17 cellular contexts compared by ENCODE assay signal in genomic region chr9:28456886-28457285, GRCh38.
DNase-seq lines count a peak whose midpoint lies in the region; ATAC-seq, FAIRE-seq and TF ChIP-seq lines count a peak whose summit lies in the region.
"Had no signal": no experiment of that assay in that cellular context is flagged by ENCODE, and none has a peak within 500 bp of the region (broad histone marks: within the 10 kb centered on the region; RNA-seq: fewer than 3 reads in every experiment).

No MANE protein-coding gene starts in this region.

- DNase-seq in NCI-H446 (lab: John Stamatoyannopoulos, UW) (peak; percentile 6 to 38), amniotic epithelial cell (ENCODE audit: low read depth) (peak; percentile 4), mesenchymal stem cell (peak; percentile 34), thyroid gland (no peak), small intestine (no peak), OCI-LY7 (ENCODE audit: low spot score) (no peak), NOMO-1 (lab: John Stamatoyannopoulos, UW; ENCODE audit: unreplicated experiment in 2 of 2) (no peak)
- DNase-seq: 8988T; CD4-positive, alpha-beta memory T cell; DMS153; DMS79 treated with DMSO at 0.1 percent for 48 hours; GF-D8; H9 had no signal

- CTCF ChIA-PET in OCI-LY7 (lab: Charles Lee; ENCODE audit: unreplicated experiment) = no interaction called here

- H3K9me3 ChIP-seq in mesenchymal stem cell (ENCODE audit: control insufficient read depth, low read length) (no peaks in the 10 kb centered on the region), thyroid gland (no peaks in the 10 kb centered on the region), small intestine (ENCODE audit: control insufficient read depth, low read depth) (no peaks in the 10 kb centered on the region), OCI-LY7 (ENCODE audit: low read length) (no peaks in the 10 kb centered on the region)
- H3K9me3 ChIP-seq: BLaER1 had no signal

- H4K20me1 ChIP-seq in OCI-LY7 (ENCODE audit: insufficient read depth, low read length) = no peaks in the 10 kb centered on the region
- H4K20me1 ChIP-seq: BLaER1 had no signal

- no peak overlapping the region for H3K14ac ChIP-seq in mesenchymal stem cell (ENCODE audit: low read length in 2 of 2)

- H3K23ac ChIP-seq in mesenchymal stem cell (ENCODE audit: low read length in 2 of 2) = no peak overlapping the region

- H3K79me2 ChIP-seq in OCI-LY7 (ENCODE audit: insufficient read depth, low read depth, low read length) = no peaks in the 10 kb centered on the region

- H3K27me3 ChIP-seq in mesenchymal stem cell (ENCODE audit: control insufficient read depth in 1 of 2, insufficient read depth in 1 of 2, low read length in 2 of 2) (no peaks in the 10 kb centered on the region), thyroid gland (no peaks in the 10 kb centered on the region), small intestine (ENCODE audit: control insufficient read depth in 2 of 2, insufficient read depth in 2 of 2, low read length in 2 of 2) (no peaks in the 10 kb centered on the region)
- H3K27me3 ChIP-seq: BLaER1 had no signal

- H2BK5ac ChIP-seq in mesenchymal stem cell (ENCODE audit: low read depth, low read length, poor library complexity, severe bottlenecking) = no peak overlapping the region

- no peak overlapping the region for H3K4ac ChIP-seq in mesenchymal stem cell (ENCODE audit: low read depth in 1 of 2, low read length in 2 of 2)

- H3K4me2 ChIP-seq in mesenchymal stem cell (ENCODE audit: low read length, poor library complexity, severe bottlenecking) (no peak overlapping the region), OCI-LY7 (ENCODE audit: low read length) (no peak overlapping the region)
- H3K4me2 ChIP-seq: BLaER1 had no signal

- H3K9me2 ChIP-seq in OCI-LY7 (ENCODE audit: insufficient read depth, low read length) = no peaks in the 10 kb centered on the region

- no peak overlapping the region for H4K91ac ChIP-seq in mesenchymal stem cell (ENCODE audit: low read length)

- POLR2A ChIA-PET in OCI-LY7 (lab: Charles Lee) = no interaction called here

- no TSS peak for BruUV-seq in OCI-LY7 (replicated peaks; lab: Mats Ljungman, UMichigan)

- H3K27ac ChIP-seq in mesenchymal stem cell (ENCODE audit: low read length, poor library complexity, severe bottlenecking) (no peak overlapping the region), thyroid gland (peak overlapping the region in 2 of 3 donors; percentile 44 to 57), small intestine (ENCODE audit: low read depth in 1 of 2, low read length in 1 of 2) (no peak overlapping the region), OCI-LY7 (ENCODE audit: low read depth, low read length, poor library complexity, severe bottlenecking) (no peak overlapping the region)
- H3K27ac ChIP-seq: BLaER1 had no signal

- H2AK5ac ChIP-seq in mesenchymal stem cell (ENCODE audit: low read length, severe bottlenecking) = no peak overlapping the region

- no peak overlapping the region for H2BK15ac ChIP-seq in mesenchymal stem cell (ENCODE audit: low read depth, poor library complexity, severe bottlenecking)

- H4K8ac ChIP-seq in mesenchymal stem cell (ENCODE audit: low read length) = no peak overlapping the region

- intact Hi-C loops in thyroid gland (cut with DNase I) = no loop called here
- intact Hi-C loops in OCI-LY7 (cut with micrococcal nuclease; ENCODE audit: unreplicated experiment) = no loop called here

- no peak for TF ChIP-seq POLR2A in thyroid gland (IDR thresholded peaks at IDR 0.05)

- no peaks in the 10 kb centered on the region for H3K79me1 ChIP-seq in mesenchymal stem cell (replicated peaks; ENCODE audit: low read length, poor library complexity, severe bottlenecking)

- FAIRE-seq in small intestine (lab: Jason Lieb, UNC) = no peak
- FAIRE-seq: H1, HepG2 had no signal

- no peak overlapping the region for H2BK120ac ChIP-seq in mesenchymal stem cell (ENCODE audit: low read depth, low read length)

- no peak overlapping the region for H3K9ac ChIP-seq in mesenchymal stem cell (ENCODE audit: low read length)
- H3K9ac ChIP-seq: BLaER1 had no signal

- H3K36me3 ChIP-seq in mesenchymal stem cell (ENCODE audit: control insufficient read depth in 1 of 2, insufficient read depth in 2 of 2, low read depth in 1 of 2, low read length in 2 of 2) (no peaks in the 10 kb centered on the region), thyroid gland (no peaks in the 10 kb centered on the region), small intestine (ENCODE audit: control insufficient read depth in 2 of 2, insufficient read depth in 2 of 2, low read length in 2 of 2) (no peaks in the 10 kb centered on the region), OCI-LY7 (ENCODE audit: insufficient read depth, low read length) (no peaks in the 10 kb centered on the region)
- H3K36me3 ChIP-seq: BLaER1 had no signal

- no peak for TF ChIP-seq CTCF in thyroid gland (IDR thresholded peaks at IDR 0.05)
- no peak for TF ChIP-seq CTCF in OCI-LY7 (conservative IDR thresholded peaks at IDR 0.05; ENCODE audit: low read length)

- H3K4me1 ChIP-seq in mesenchymal stem cell (ENCODE audit: control insufficient read depth, insufficient read depth, low read depth, low read length) (no peaks in the 10 kb centered on the region), thyroid gland (peaks cover 14 to 15% of the 10 kb centered on the region in 2 donors), small intestine (ENCODE audit: control insufficient read depth in 2 of 2, insufficient read depth in 1 of 2, low read depth in 1 of 2, low read length in 1 of 2) (no peaks in the 10 kb centered on the region), OCI-LY7 (ENCODE audit: insufficient read depth, low read length, poor library complexity, severe bottlenecking) (no peaks in the 10 kb centered on the region)
- H3K4me1 ChIP-seq: BLaER1 had no signal

- H2BK12ac ChIP-seq in mesenchymal stem cell (ENCODE audit: low read length in 2 of 2) = no peak overlapping the region

- no peak overlapping the region for H3K18ac ChIP-seq in mesenchymal stem cell (ENCODE audit: low read depth in 1 of 2, low read length in 2 of 2)

- H3K4me3 ChIP-seq in mesenchymal stem cell (ENCODE audit: insufficient read depth in 1 of 2, low read depth in 1 of 2, low read length in 2 of 2) (no peak overlapping the region), thyroid gland (replicated peaks in 1 of 3) (no peak overlapping the region), small intestine (ENCODE audit: low read depth in 1 of 2, low read length in 2 of 2) (no peak overlapping the region), OCI-LY7 (ENCODE audit: low read depth, low read length, poor library complexity, severe bottlenecking) (no peak overlapping the region)
- H3K4me3 ChIP-seq: BLaER1 had no signal

- no peak for ATAC-seq in HG02840 (IDR thresholded peaks at IDR 0.05; ENCODE audit: low FRiP score, unreplicated experiment)
- ATAC-seq: HepG2 had no signal

- no peak overlapping the region for H2AFZ ChIP-seq in mesenchymal stem cell (ENCODE audit: low read depth, low read length)
- H2AFZ ChIP-seq in OCI-LY7 (ENCODE audit: low read length) = no peak overlapping the region

Comparison
In these comparisons a context has a peak if more than half of its experiments do, and no peak if none do; other contexts are left out.
1. DNase-seq: peak in NCI-H446 (2 of 2), amniotic epithelial cell (single experiment) and mesenchymal stem cell (single experiment); none in thyroid gland (0 of 2), small intestine (single experiment), OCI-LY7 (single experiment) and NOMO-1 (0 of 2).
2. H3K27ac ChIP-seq: peak in thyroid gland (2 of 3); none in mesenchymal stem cell (single experiment), small intestine (0 of 2) and OCI-LY7 (single experiment).